8 cellular contexts compared by ENCODE assay signal in genomic region chrX:13029831-13030771, GRCh38. TPM values are rescaled to one million over a fixed set of nuclear protein-coding genes. Genes with fewer than 3 reads are reported as not detected.
A peak's percentile ranks its signal among the peaks of the same experiment; 100 is the strongest.
DNase-seq lines count a peak whose midpoint lies in the region; ATAC-seq and TF ChIP-seq lines count a peak whose summit lies in the region.

No MANE protein-coding gene starts in this region.

- H3K27me3 Mint-ChIP-seq in dendritic cell treated with granulocyte-macrophage colony-stimulating factor and Interleukin-4, amounts not matched to agents 40 ng/mL and 50 ng/mL, for 4 days, result no peaks in the 10 kb centered on the region
- no peaks in the 10 kb centered on the region for H3K27me3 Mint-ChIP-seq in naive thymus-derived CD8-positive, alpha-beta T cell

- POLR2A ChIA-PET in naive thymus-derived CD8-positive, alpha-beta T cell (lab: Charles Lee), result interaction anchor here (0.7 to 9.2 kb wide), 26 partner anchors 10 to 458 kb away, joined by 3 to 183 read pairs (median 6); partner anchors contain the start of gene TMSB4X

- H3K4me2 ChIP-seq in DND-41 (ENCODE audit: insufficient read depth, low read length), result no peak overlapping the region

- peaks cover 51% of the 10 kb centered on the region for H3K4me1 ChIP-seq in DND-41 (ENCODE audit: insufficient read depth, low read length)

- H3K4me3 ChIP-seq in DND-41 (ENCODE audit: low read depth in 1 of 2, low read length in 2 of 2), result no peak overlapping the region

- TF ChIP-seq CTCF in DND-41 (IDR thresholded peaks at IDR 0.05; ENCODE audit: borderline replicate concordance, extremely low read depth, low read length, poor library complexity, severe bottlenecking), result no peak

- H3K79me2 ChIP-seq in DND-41 (ENCODE audit: insufficient read depth, low read length), result no peaks in the 10 kb centered on the region

- intact Hi-C loops in dendritic cell treated with granulocyte-macrophage colony-stimulating factor and Interleukin-4, amounts not matched to agents 40 ng/mL and 50 ng/mL, for 4 days (cut with micrococcal nuclease), result no loop called here
- intact Hi-C loops in posterior vena cava (cut with DNase I), result no loop called here

- peaks cover 22% of the 10 kb centered on the region for H3K4me1 Mint-ChIP-seq in dendritic cell treated with granulocyte-macrophage colony-stimulating factor and Interleukin-4, amounts not matched to agents 40 ng/mL and 50 ng/mL, for 4 days (ENCODE audit: low read depth)
- H3K4me1 Mint-ChIP-seq in naive thymus-derived CD8-positive, alpha-beta T cell, result peaks cover 24 to 74% (median 60%) of the 10 kb centered on the region in 4 donors

- no peaks in the 10 kb centered on the region for H3K36me3 ChIP-seq in DND-41 (ENCODE audit: insufficient read depth, low read length)

- H3K27ac Mint-ChIP-seq in dendritic cell treated with granulocyte-macrophage colony-stimulating factor and Interleukin-4, amounts not matched to agents 40 ng/mL and 50 ng/mL, for 4 days, result peak overlapping the region; percentile 79
- H3K27ac Mint-ChIP-seq in naive thymus-derived CD8-positive, alpha-beta T cell, result peak overlapping the region; percentile 80 to 98 (median 94)

- no peaks in the 10 kb centered on the region for H3K9me3 Mint-ChIP-seq in dendritic cell treated with granulocyte-macrophage colony-stimulating factor and Interleukin-4, amounts not matched to agents 40 ng/mL and 50 ng/mL, for 4 days
- peaks cover 0 to 10% (median 0%) of the 10 kb centered on the region in 9 donors for H3K9me3 Mint-ChIP-seq in naive thymus-derived CD8-positive, alpha-beta T cell

- H3K9me3 ChIP-seq in DND-41 (ENCODE audit: insufficient read depth, low read length, severe bottlenecking), result no peaks in the 10 kb centered on the region

- no peaks in the 10 kb centered on the region for H3K27me3 ChIP-seq in DND-41 (ENCODE audit: insufficient read depth, low read length, poor library complexity)

- no peak overlapping the region for H3K27ac ChIP-seq in DND-41 (ENCODE audit: low read length)

- no peaks in the 10 kb centered on the region for H4K20me1 ChIP-seq in DND-41 (ENCODE audit: insufficient read depth, low read length)

- H3K4me3 Mint-ChIP-seq in dendritic cell treated with granulocyte-macrophage colony-stimulating factor and Interleukin-4, amounts not matched to agents 40 ng/mL and 50 ng/mL, for 4 days, result no peak overlapping the region
- H3K4me3 Mint-ChIP-seq in naive thymus-derived CD8-positive, alpha-beta T cell, result peak overlapping the region; percentile 49 to 80 (median 70)

- 0 out of 2 replicates have a peak overlapping the region, but pooled peaks have one; percentile 14 for H2AFZ ChIP-seq in DND-41 (ENCODE audit: low read depth, low read length)

- ATAC-seq in DND-41 (ENCODE audit: insufficient read depth, low read depth) (no peak), HG03460 (IDR thresholded peaks at IDR 0.05; ENCODE audit: unreplicated experiment) (no peak)
- ATAC-seq in naive thymus-derived CD8-positive, alpha-beta T cell, result peak; percentile 74 to 76

- H3K36me3 Mint-ChIP-seq in dendritic cell treated with granulocyte-macrophage colony-stimulating factor and Interleukin-4, amounts not matched to agents 40 ng/mL and 50 ng/mL, for 4 days (ENCODE audit: low read depth), result no peaks in the 10 kb centered on the region
- H3K36me3 Mint-ChIP-seq in naive thymus-derived CD8-positive, alpha-beta T cell, result no peaks in the 10 kb centered on the region

- DNase-seq in DND-41, result no peak
- peak; percentile 14 for DNase-seq in NCI-H526 treated with DMSO at 0.1 percent for 48 hours (lab: John Stamatoyannopoulos, UW)
- DNase-seq in naive thymus-derived CD8-positive, alpha-beta T cell, result peak in 6 of 10 donors; percentile 4 to 68 (median 43)
- no peak for DNase-seq in NCI-H524 treated with DMSO at 0.1 percent for 48 hours (lab: John Stamatoyannopoulos, UW)
- DNase-seq in hepatic stellate cell (ENCODE audit: low spot score), result no peak
- no peak for DNase-seq in posterior vena cava (ENCODE audit: low spot score)

- H3K9ac ChIP-seq in DND-41 (ENCODE audit: low read depth, low read length), result no peak overlapping the region

RNA-seq across cellular contexts. Expression of gene FAM9C, which starts 14.3 kb away (rescaled TPM):
- not detected for total RNA-seq in naive thymus-derived CD8-positive, alpha-beta T cell
- polyA plus RNA-seq in naive thymus-derived CD8-positive, alpha-beta T cell, result not detected
- total RNA-seq in posterior vena cava, result under 1 TPM in 1 of 2 donors, not detected in 1; 0.19 TPM

RNA-seq across cellular contexts. Expression of gene TMSB4X, which starts 55.2 kb away (rescaled TPM):
- 1,000 to 10,000 TPM; 4,350 to 4,478 TPM for total RNA-seq in naive thymus-derived CD8-positive, alpha-beta T cell
- over 10,000 TPM; 23,903 to 30,039 (median 28,786) TPM for polyA plus RNA-seq in naive thymus-derived CD8-positive, alpha-beta T cell
- 1,000 to 10,000 TPM; 3,954 to 4,090 TPM for total RNA-seq in posterior vena cava

Comparison
In these comparisons a context has a peak if more than half of its experiments do, and no peak if none do; other contexts are left out.
1. ATAC-seq: peak in naive thymus-derived CD8-positive, alpha-beta T cell (2 of 2); none in DND-41 (single experiment) and HG03460 (single experiment).
2. DNase-seq: peak in NCI-H526 treated with DMSO at 0.1 percent for 48 hours (single experiment) and naive thymus-derived CD8-positive, alpha-beta T cell (6 of 10); none in DND-41 (single experiment), NCI-H524 treated with DMSO at 0.1 percent for 48 hours (single experiment), hepatic stellate cell (single experiment) and posterior vena cava (single experiment).